Comparison of ENCODE assay signal across 8 cellular contexts in the genomic region with DNA sequence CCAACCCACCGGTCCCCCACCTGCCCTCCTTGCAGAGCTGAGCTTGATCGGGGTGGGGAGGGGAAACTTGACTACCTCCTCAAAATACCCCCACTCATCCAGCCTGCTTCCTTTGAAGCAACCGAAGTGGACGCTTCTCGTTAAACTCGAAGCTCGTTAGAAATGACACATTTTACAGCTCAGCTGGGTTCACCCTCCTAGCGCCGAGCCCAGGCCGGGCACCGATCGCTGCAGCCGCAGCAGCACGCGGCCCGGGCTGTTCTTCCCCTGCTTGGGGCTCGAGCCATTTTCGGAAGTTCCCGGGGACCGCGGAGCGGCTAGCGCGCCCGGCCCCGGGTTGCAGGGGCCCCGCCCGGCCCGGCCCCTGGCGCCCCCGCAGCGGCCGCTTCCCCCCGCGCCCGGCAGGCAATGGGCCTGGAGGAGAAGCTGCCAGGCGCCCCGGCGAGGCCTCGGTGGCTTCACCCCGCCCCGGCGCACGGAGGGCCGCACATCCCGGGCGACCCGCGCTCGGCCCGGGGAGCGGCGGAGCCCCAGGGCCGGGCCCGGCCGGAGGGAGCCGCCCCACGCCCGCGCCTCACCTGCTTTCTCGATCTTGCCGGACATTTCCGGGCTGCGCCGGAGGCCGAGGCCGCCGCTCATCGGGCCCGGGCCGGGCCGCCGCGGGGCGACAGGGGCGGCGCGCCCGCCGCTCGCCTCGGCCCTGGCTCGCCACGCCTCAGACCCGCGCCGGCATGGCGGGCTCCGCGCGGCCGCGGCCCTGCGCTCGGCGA. TPM values are rescaled to one million over a fixed set of nuclear protein-coding genes. Genes with fewer than 3 reads are reported as not detected.
A peak's percentile ranks its signal among the peaks of the same experiment; 100 is the strongest.
DNase-seq lines count a peak whose midpoint lies in the region; ATAC-seq, FAIRE-seq and TF ChIP-seq lines count a peak whose summit lies in the region.

No MANE protein-coding gene starts in this region.

- FAIRE-seq in H54 (lab: Jason Lieb, UNC) = no peak

- CTCF ChIA-PET in AG04449 (lab: Yijun Ruan, JAX) = interaction anchor here (0.6 to 24.2 kb wide), 46 partner anchors 8 to 529 kb away, joined by 3 to 556 read pairs (median 4); a partner anchor contains a TSS
- CTCF ChIA-PET in activated CD4-positive, alpha-beta memory T cell treated with anti-CD3 and anti-CD28 coated beads for 36 hours (lab: Charles Lee) = interaction anchor here (0.8 to 5.7 kb wide), 32 partner anchors 8 to 466 kb away, joined by 3 to 65 read pairs (median 4); a partner anchor contains a TSS

- no peaks in the 10 kb centered on the region for H3K27me3 Mint-ChIP-seq in activated CD4-positive, alpha-beta memory T cell treated with anti-CD3 and anti-CD28 coated beads for 36 hours
- no peaks in the 10 kb centered on the region for H3K27me3 Mint-ChIP-seq in endodermal cell (ENCODE audit: insufficient read depth)

- H3K4me3 Mint-ChIP-seq in activated CD4-positive, alpha-beta memory T cell treated with anti-CD3 and anti-CD28 coated beads for 36 hours = peak overlapping the region; percentile 91
- peak overlapping the region; percentile 84 for H3K4me3 Mint-ChIP-seq in endodermal cell

- no peaks in the 10 kb centered on the region for H3K4me1 ChIP-seq in endodermal cell (ENCODE audit: control insufficient read depth, insufficient read depth, low read length)
- peaks cover 68% of the 10 kb centered on the region for H3K4me1 ChIP-seq in mononuclear cell (ENCODE audit: insufficient read depth, low read length)
- peaks cover 30% of the 10 kb centered on the region for H3K4me1 ChIP-seq in thymus (ENCODE audit: control insufficient read depth, insufficient read depth, low read length)

- H3K4me3 ChIP-seq in AG04449 (ENCODE audit: low read depth, low read length) (peak overlapping the region; percentile 63), HL-60 (replicated peaks; ENCODE audit: insufficient read depth, low read length) (peak overlapping the region; percentile 71), endodermal cell (ENCODE audit: low read length) (peak overlapping the region; percentile 94), mononuclear cell (ENCODE audit: low read length) (peak overlapping the region; percentile 73), thymus (ENCODE audit: low read length) (peak overlapping the region; percentile 88)

- no peaks in the 10 kb centered on the region for H3K9me3 Mint-ChIP-seq in activated CD4-positive, alpha-beta memory T cell treated with anti-CD3 and anti-CD28 coated beads for 36 hours
- peaks cover 1% of the 10 kb centered on the region for H3K9me3 Mint-ChIP-seq in endodermal cell

- intact Hi-C loops in activated CD4-positive, alpha-beta memory T cell treated with anti-CD3 and anti-CD28 coated beads for 36 hours (cut with micrococcal nuclease) = loop anchor here (5.0 to 10.0 kb wide), 2 partner anchors 367 to 615 kb away; a partner anchor contains a TSS

- ATAC-seq in GM19023 (IDR thresholded peaks at IDR 0.05; ENCODE audit: unreplicated experiment) = peak; percentile 36

- peak overlapping the region; percentile 72 for H3K9ac ChIP-seq in endodermal cell (ENCODE audit: extremely low read depth, low read length, poor library complexity, severe bottlenecking)

- peaks cover 24% of the 10 kb centered on the region for H3K36me3 Mint-ChIP-seq in activated CD4-positive, alpha-beta memory T cell treated with anti-CD3 and anti-CD28 coated beads for 36 hours
- H3K36me3 Mint-ChIP-seq in endodermal cell (ENCODE audit: low read depth) = peaks cover 4% of the 10 kb centered on the region

- POLR2A ChIA-PET in AG04449 (lab: Yijun Ruan, JAX) = interaction anchor here (0.6 kb wide), 1 partner anchor 192 kb away, joined by 4 read pairs; no protein-coding TSS in a partner anchor
- POLR2A ChIA-PET in activated CD4-positive, alpha-beta memory T cell treated with anti-CD3 and anti-CD28 coated beads for 36 hours (lab: Charles Lee) = interaction anchor here (0.8 to 1.7 kb wide), 9 partner anchors 11 to 97 kb away, joined by 3 to 13 read pairs (median 4); no protein-coding TSS in a partner anchor

- WGBS in endodermal cell (ENCODE audit: insufficient coverage in 1 of 2, insufficient read length in 1 of 2), 2 experiments = 0% methylated on average over 50 to 96 of the region's 96 CpGs
- under 1% methylated on average over 94 of the region's 96 CpGs for WGBS in thymus

- H3K36me3 ChIP-seq in endodermal cell (ENCODE audit: control insufficient read depth, insufficient read depth, low read length) (no peaks in the 10 kb centered on the region), thymus (ENCODE audit: control insufficient read depth, insufficient read depth) (peaks cover 4% of the 10 kb centered on the region)

- H3K27ac ChIP-seq in HL-60 (replicated peaks) (peak overlapping the region; percentile 76), endodermal cell (ENCODE audit: low read depth, low read length) (no peak overlapping the region), thymus (ENCODE audit: low read depth) (peak overlapping the region; percentile 89)

- TF ChIP-seq POLR2A in H54 (IDR thresholded peaks at IDR 0.05; ENCODE audit: low read depth, low read length) = no peak

- H3K4me1 Mint-ChIP-seq in activated CD4-positive, alpha-beta memory T cell treated with anti-CD3 and anti-CD28 coated beads for 36 hours (ENCODE audit: low read depth) = peaks cover 51% of the 10 kb centered on the region
- peaks cover 36% of the 10 kb centered on the region for H3K4me1 Mint-ChIP-seq in endodermal cell

- H3K27me3 ChIP-seq in HL-60 (ENCODE audit: insufficient read depth, poor library complexity, severe bottlenecking) = no peaks in the 10 kb centered on the region
- H3K27me3 ChIP-seq in endodermal cell (ENCODE audit: control insufficient read depth, insufficient read depth, low read length, poor library complexity, severe bottlenecking) = no peaks in the 10 kb centered on the region
- H3K27me3 ChIP-seq in mononuclear cell (ENCODE audit: insufficient read depth, low read length) = no peaks in the 10 kb centered on the region
- H3K27me3 ChIP-seq in thymus (ENCODE audit: control insufficient read depth, insufficient read depth) = no peaks in the 10 kb centered on the region

- no peak for TF ChIP-seq CTCF in AG04449 (IDR thresholded peaks at IDR 0.05; ENCODE audit: insufficient read depth, low read length, missing control alignments)
- no peak for TF ChIP-seq CTCF in HL-60 (IDR thresholded peaks at IDR 0.05; ENCODE audit: insufficient read depth, low read length)
- no peak for TF ChIP-seq CTCF in endodermal cell (conservative IDR thresholded peaks at IDR 0.05)

- H3K9me3 ChIP-seq in endodermal cell (ENCODE audit: control insufficient read depth, low read length) (peaks cover 10% of the 10 kb centered on the region), mononuclear cell (ENCODE audit: low read depth, low read length) (no peaks in the 10 kb centered on the region), thymus (ENCODE audit: control insufficient read depth) (no peaks in the 10 kb centered on the region)

- peak overlapping the region; percentile 90 for H3K27ac Mint-ChIP-seq in activated CD4-positive, alpha-beta memory T cell treated with anti-CD3 and anti-CD28 coated beads for 36 hours
- peak overlapping the region; percentile 85 for H3K27ac Mint-ChIP-seq in endodermal cell

- DNase-seq in AG04449 (ENCODE audit: low read depth, low spot score) (no peak), HL-60 (ENCODE audit: low read depth in 1 of 2, low spot score in 1 of 2) (peak in 1 of 2 experiments; percentile 51), endodermal cell (peak; percentile 84), H54 (ENCODE audit: insufficient read length, low spot score) (no peak)
- DNase-seq in activated CD4-positive, alpha-beta memory T cell treated with anti-CD3 and anti-CD28 coated beads for 36 hours = peak; percentile 60

RNA-seq across cellular contexts. Expression of a gene that starts 0.5 kb away (rescaled TPM):
- total RNA-seq in activated CD4-positive, alpha-beta memory T cell treated with anti-CD3 and anti-CD28 coated beads for 36 hours = 10 to 100 TPM; 91.9 to 92.3 TPM
- total RNA-seq in endodermal cell (10 to 100 TPM; 63.4 to 85.5 TPM), mononuclear cell (119 TPM)
- 38.1 TPM for polyA plus RNA-seq in endodermal cell (2013, experiment 1 of 2)
- 34.1 TPM for polyA plus RNA-seq in endodermal cell (2013, experiment 2 of 2)
- 25.9 TPM for polyA plus RNA-seq in thymus

Comparison
In these comparisons a context has a peak if more than half of its experiments do, and no peak if none do; other contexts are left out.
1. DNase-seq: peak in activated CD4-positive, alpha-beta memory T cell treated with anti-CD3 and anti-CD28 coated beads for 36 hours (single experiment) and endodermal cell (single experiment); none in AG04449 (single experiment) and H54 (single experiment).
2. Peak in every context shown above with its lines, with median percentiles within 50 percentile points of each other: H3K4me3 ChIP-seq.